Comparison of ENCODE assay signal across 2 cellular contexts in the genomic region with DNA sequence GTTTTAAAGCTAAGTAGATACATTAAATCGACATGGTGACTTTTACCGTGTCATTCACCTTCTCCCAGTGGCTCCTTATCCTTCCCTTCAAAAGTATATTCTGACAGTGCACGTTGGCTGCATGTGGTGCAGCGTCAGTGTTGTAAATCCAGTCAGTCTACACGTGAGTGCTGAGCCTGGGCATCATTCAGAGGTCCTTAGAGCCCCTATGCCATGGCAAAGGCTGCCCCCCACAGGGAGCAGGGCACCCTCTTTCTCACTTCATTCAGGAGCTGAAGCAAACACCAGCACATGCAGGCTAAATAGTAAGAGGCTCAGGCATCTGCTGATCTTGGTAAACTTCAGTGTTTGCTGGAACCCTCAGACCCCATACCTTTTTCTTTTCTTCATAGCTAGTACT.
TF ChIP-seq lines count a peak whose summit lies in the region.

No MANE protein-coding gene starts in this region.

TF ChIP-seq in SK-N-SH, 30 proteins besides CTCF, POLR2A, EP300 and RAD21:
- no peak for TF ChIP-seq POLR2AphosphoS5 (IDR thresholded peaks at IDR 0.05; ENCODE audit: low read depth, low read length)
- TF ChIP-seq SIN3A (IDR thresholded peaks at IDR 0.05; ENCODE audit: borderline replicate concordance, low read depth, low read length) = no peak
- no peak for TF ChIP-seq JUND (IDR thresholded peaks at IDR 0.05)
- TF ChIP-seq TEAD4 (IDR thresholded peaks at IDR 0.05; ENCODE audit: borderline replicate concordance, insufficient read depth) = no peak
- no peak for TF ChIP-seq FOXJ3 (CRISPR knock-in tag; IDR thresholded peaks at IDR 0.05)
- no peak for TF ChIP-seq EZH2phosphoT487 (IDR thresholded peaks at IDR 0.05; ENCODE audit: borderline replicate concordance, low read depth)
- no peak for TF ChIP-seq MEF2A (IDR thresholded peaks at IDR 0.05; ENCODE audit: borderline replicate concordance, low read depth)
- TF ChIP-seq NRF1 (IDR thresholded peaks at IDR 0.05; ENCODE audit: low read depth, low read length) = no peak
- no peak for TF ChIP-seq RXRA (IDR thresholded peaks at IDR 0.05; ENCODE audit: borderline replicate concordance, low read depth)
- no peak for TF ChIP-seq FOXM1 (IDR thresholded peaks at IDR 0.05; ENCODE audit: low read depth)
- TF ChIP-seq YY1 (IDR thresholded peaks at IDR 0.05; ENCODE audit: low read depth) = no peak
- TF ChIP-seq, protein P1, sequence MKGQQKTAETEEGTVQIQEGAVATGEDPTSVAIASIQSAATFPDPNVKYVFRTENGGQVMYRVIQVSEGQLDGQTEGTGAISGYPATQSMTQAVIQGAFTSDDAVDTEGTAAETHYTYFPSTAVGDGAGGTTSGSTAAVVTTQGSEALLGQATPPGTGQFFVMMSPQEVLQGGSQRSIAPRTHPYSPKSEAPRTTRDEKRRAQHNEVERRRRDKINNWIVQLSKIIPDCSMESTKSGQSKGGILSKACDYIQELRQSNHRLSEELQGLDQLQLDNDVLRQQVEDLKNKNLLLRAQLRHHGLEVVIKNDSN (IDR thresholded peaks at IDR 0.05; ENCODE audit: borderline replicate concordance, low read depth) = no peak

TF ChIP-seq in SK-N-SH treated with all-trans-retinoic acid at 6 μM for 48 hours, 23 proteins besides CTCF, POLR2A, EP300 and RAD21:
- TF ChIP-seq ZNF70 (CRISPR knock-in tag; IDR thresholded peaks at IDR 0.05) = no peak
- no peak for TF ChIP-seq ESRRG (CRISPR knock-in tag; IDR thresholded peaks at IDR 0.05)
- no peak for TF ChIP-seq ISL1 (CRISPR knock-in tag; IDR thresholded peaks at IDR 0.05)
- no peak for TF ChIP-seq TOX (CRISPR knock-in tag; IDR thresholded peaks at IDR 0.05; ENCODE audit: borderline replicate concordance)
- TF ChIP-seq, protein P2, sequence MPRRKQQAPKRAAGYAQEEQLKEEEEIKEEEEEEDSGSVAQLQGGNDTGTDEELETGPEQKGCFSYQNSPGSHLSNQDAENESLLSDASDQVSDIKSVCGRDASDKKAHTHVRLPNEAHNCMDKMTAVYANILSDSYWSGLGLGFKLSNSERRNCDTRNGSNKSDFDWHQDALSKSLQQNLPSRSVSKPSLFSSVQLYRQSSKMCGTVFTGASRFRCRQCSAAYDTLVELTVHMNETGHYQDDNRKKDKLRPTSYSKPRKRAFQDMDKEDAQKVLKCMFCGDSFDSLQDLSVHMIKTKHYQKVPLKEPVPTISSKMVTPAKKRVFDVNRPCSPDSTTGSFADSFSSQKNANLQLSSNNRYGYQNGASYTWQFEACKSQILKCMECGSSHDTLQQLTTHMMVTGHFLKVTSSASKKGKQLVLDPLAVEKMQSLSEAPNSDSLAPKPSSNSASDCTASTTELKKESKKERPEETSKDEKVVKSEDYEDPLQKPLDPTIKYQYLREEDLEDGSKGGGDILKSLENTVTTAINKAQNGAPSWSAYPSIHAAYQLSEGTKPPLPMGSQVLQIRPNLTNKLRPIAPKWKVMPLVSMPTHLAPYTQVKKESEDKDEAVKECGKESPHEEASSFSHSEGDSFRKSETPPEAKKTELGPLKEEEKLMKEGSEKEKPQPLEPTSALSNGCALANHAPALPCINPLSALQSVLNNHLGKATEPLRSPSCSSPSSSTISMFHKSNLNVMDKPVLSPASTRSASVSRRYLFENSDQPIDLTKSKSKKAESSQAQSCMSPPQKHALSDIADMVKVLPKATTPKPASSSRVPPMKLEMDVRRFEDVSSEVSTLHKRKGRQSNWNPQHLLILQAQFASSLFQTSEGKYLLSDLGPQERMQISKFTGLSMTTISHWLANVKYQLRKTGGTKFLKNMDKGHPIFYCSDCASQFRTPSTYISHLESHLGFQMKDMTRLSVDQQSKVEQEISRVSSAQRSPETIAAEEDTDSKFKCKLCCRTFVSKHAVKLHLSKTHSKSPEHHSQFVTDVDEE (CRISPR knock-in tag; IDR thresholded peaks at IDR 0.05) = no peak
- TF ChIP-seq, protein P3, sequence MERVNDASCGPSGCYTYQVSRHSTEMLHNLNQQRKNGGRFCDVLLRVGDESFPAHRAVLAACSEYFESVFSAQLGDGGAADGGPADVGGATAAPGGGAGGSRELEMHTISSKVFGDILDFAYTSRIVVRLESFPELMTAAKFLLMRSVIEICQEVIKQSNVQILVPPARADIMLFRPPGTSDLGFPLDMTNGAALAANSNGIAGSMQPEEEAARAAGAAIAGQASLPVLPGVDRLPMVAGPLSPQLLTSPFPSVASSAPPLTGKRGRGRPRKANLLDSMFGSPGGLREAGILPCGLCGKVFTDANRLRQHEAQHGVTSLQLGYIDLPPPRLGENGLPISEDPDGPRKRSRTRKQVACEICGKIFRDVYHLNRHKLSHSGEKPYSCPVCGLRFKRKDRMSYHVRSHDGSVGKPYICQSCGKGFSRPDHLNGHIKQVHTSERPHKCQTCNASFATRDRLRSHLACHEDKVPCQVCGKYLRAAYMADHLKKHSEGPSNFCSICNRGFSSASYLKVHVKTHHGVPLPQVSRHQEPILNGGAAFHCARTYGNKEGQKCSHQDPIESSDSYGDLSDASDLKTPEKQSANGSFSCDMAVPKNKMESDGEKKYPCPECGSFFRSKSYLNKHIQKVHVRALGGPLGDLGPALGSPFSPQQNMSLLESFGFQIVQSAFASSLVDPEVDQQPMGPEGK (CRISPR knock-in tag; IDR thresholded peaks at IDR 0.05; ENCODE audit: borderline replicate concordance) = no peak
- TF ChIP-seq ZNF565 (CRISPR knock-in tag; conservative IDR thresholded peaks at IDR 0.05; ENCODE audit: low read depth) = no peak
- no peak for TF ChIP-seq TCF4 (CRISPR knock-in tag; IDR thresholded peaks at IDR 0.05; ENCODE audit: borderline replicate concordance)
- TF ChIP-seq, protein P4, sequence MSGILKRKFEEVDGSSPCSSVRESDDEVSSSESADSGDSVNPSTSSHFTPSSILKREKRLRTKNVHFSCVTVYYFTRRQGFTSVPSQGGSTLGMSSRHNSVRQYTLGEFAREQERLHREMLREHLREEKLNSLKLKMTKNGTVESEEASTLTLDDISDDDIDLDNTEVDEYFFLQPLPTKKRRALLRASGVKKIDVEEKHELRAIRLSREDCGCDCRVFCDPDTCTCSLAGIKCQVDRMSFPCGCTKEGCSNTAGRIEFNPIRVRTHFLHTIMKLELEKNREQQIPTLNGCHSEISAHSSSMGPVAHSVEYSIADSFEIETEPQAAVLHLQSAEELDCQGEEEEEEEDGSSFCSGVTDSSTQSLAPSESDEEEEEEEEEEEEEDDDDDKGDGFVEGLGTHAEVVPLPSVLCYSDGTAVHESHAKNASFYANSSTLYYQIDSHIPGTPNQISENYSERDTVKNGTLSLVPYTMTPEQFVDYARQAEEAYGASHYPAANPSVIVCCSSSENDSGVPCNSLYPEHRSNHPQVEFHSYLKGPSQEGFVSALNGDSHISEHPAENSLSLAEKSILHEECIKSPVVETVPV (CRISPR knock-in tag; IDR thresholded peaks at IDR 0.05) = no peak
- TF ChIP-seq GLIS3 (CRISPR knock-in tag; IDR thresholded peaks at IDR 0.05) = no peak
- no peak for TF ChIP-seq CSDC2 (CRISPR knock-in tag; IDR thresholded peaks at IDR 0.05)
- no peak for TF ChIP-seq BACH2 (CRISPR knock-in tag; IDR thresholded peaks at IDR 0.05; ENCODE audit: borderline replicate concordance)
- TF ChIP-seq ZNF8 (CRISPR knock-in tag; IDR thresholded peaks at IDR 0.05) = no peak
- no peak for TF ChIP-seq RARB (CRISPR knock-in tag; IDR thresholded peaks at IDR 0.05)
- TF ChIP-seq OSR1 (CRISPR knock-in tag; IDR thresholded peaks at IDR 0.05) = no peak
- TF ChIP-seq PPARA (CRISPR knock-in tag; IDR thresholded peaks at IDR 0.05; ENCODE audit: borderline replicate concordance) = no peak
